14 cellular contexts compared by ENCODE assay signal in genomic region chr4:55175779-55176231, GRCh38. TPM values are rescaled to one million over a fixed set of nuclear protein-coding genes. Genes with fewer than 3 reads are reported as not detected.
DNase-seq lines count a peak whose midpoint lies in the region; ATAC-seq and TF ChIP-seq lines count a peak whose summit lies in the region.
"Had no signal": no experiment of that assay in that cellular context is flagged by ENCODE, and none has a peak within 500 bp of the region (broad histone marks: within the 10 kb centered on the region; RNA-seq: fewer than 3 reads in every experiment).

No MANE protein-coding gene starts in this region.

- H3K27ac Mint-ChIP-seq in endothelial cell (ENCODE audit: unreplicated experiment) (peak overlapping the region; percentile 100), nephron (peak overlapping the region in 2 of 3 experiments; percentile 2 to 14)
- no peak overlapping the region for H3K27ac Mint-ChIP-seq in activated naive CD4-positive, alpha-beta T cell treated with anti-CD3 and anti-CD28 coated beads, Interleukin-2, amount 50 U/mL, for 72 hours
- H3K27ac Mint-ChIP-seq: IgD-negative memory B cell had no signal

- ATAC-seq in PC-3 = peak; percentile 73
- ATAC-seq in activated naive CD4-positive, alpha-beta T cell treated with anti-CD3 and anti-CD28 coated beads, Interleukin-2, amount 50 U/mL, for 72 hours = no peak
- no peak for ATAC-seq in HG02642 (IDR thresholded peaks at IDR 0.05; ENCODE audit: poor library complexity, unreplicated experiment)

- TF ChIP-seq CTCF in PC-3 (conservative IDR thresholded peaks at IDR 0.05; ENCODE audit: low read depth, low read length) (no peak), endothelial cell (IDR thresholded peaks at IDR 0.05; ENCODE audit: unreplicated experiment) (no peak), nephron (IDR thresholded peaks at IDR 0.05; ENCODE audit: unreplicated experiment in 3 of 3) (no peak), coronary artery (IDR thresholded peaks at IDR 0.05) (no peak)

- H3K4me3 ChIP-seq in PC-3 (ENCODE audit: low read length) = peak overlapping the region; percentile 57
- no peak overlapping the region for H3K4me3 ChIP-seq in coronary artery

- CTCF ChIA-PET in PC-3 (lab: Charles Lee) = interaction anchor here (0.6 kb wide), 1 partner anchor 1601 kb away, joined by 3 read pairs; no protein-coding TSS in a partner anchor

- no peaks in the 10 kb centered on the region for H3K9me3 Mint-ChIP-seq in endothelial cell (ENCODE audit: unreplicated experiment)
- peaks cover 3% of the 10 kb centered on the region for H3K9me3 Mint-ChIP-seq in nephron
- H3K9me3 Mint-ChIP-seq in activated naive CD4-positive, alpha-beta T cell treated with anti-CD3 and anti-CD28 coated beads, Interleukin-2, amount 50 U/mL, for 72 hours = no peaks in the 10 kb centered on the region

- H2AFZ ChIP-seq in PC-3 (ENCODE audit: low read length) = peak overlapping the region; percentile 69

- DNase-seq in ELR (ENCODE audit: low read depth) (peak; percentile 90), PC-3 (peak; percentile 94), endothelial cell (ENCODE audit: low spot score) (peak; percentile 45), coronary artery (ENCODE audit: low spot score) (no peak)
- no peak for DNase-seq in activated naive CD4-positive, alpha-beta T cell treated with anti-CD3 and anti-CD28 coated beads, Interleukin-2, amount 50 U/mL, for 72 hours (ENCODE audit: low spot score in 2 of 2)
- no peak for DNase-seq in activated CD8-positive, alpha-beta memory T cell treated with anti-CD3 and anti-CD28 coated beads, Interleukin-2, amount 50 U/mL, for 48 hours
- DNase-seq: activated effector memory CD4-positive, alpha-beta T cell treated with anti-CD3 and anti-CD28 coated beads, Interleukin-2, amount 50 U/mL, for 16 hours; Caco-2; NCI-H2081 treated with DMSO at 0.1 percent for 48 hours; stimulated activated CD4-positive, alpha-beta T cell treated with anti-CD3 and anti-CD28 coated beads, Interleukin-2, amount 100 ng/mL, for 24 hours had no signal

- no peaks in the 10 kb centered on the region for H3K27me3 ChIP-seq in PC-3 (ENCODE audit: low read length)
- H3K27me3 ChIP-seq: neutrophil had no signal

- H3K27ac ChIP-seq in PC-3 (ENCODE audit: low read length) (peak overlapping the region; percentile 87), coronary artery (no peak overlapping the region)
- H3K27ac ChIP-seq: neutrophil had no signal

- H3K4me1 ChIP-seq in PC-3 (ENCODE audit: insufficient read depth, low read length) = peaks cover 54% of the 10 kb centered on the region

- H3F3A ChIP-seq in PC-3 (ENCODE audit: low read length, unreplicated experiment) = peaks cover 16% of the 10 kb centered on the region

- no peaks in the 10 kb centered on the region for H4K20me1 ChIP-seq in PC-3 (ENCODE audit: low read length)

- peak overlapping the region; percentile 76 for H3K4me2 ChIP-seq in PC-3 (ENCODE audit: low read length)

- peak overlapping the region; percentile 56 for H3K4me3 Mint-ChIP-seq in endothelial cell (ENCODE audit: unreplicated experiment)
- H3K4me3 Mint-ChIP-seq in nephron = peak overlapping the region in 2 of 3 experiments; percentile 1 to 23
- H3K4me3 Mint-ChIP-seq: IgD-negative memory B cell had no signal

- no peaks in the 10 kb centered on the region for H3K9me2 ChIP-seq in PC-3 (replicated peaks; ENCODE audit: low read length)

- peaks cover 10% of the 10 kb centered on the region for H3K79me2 ChIP-seq in PC-3 (ENCODE audit: low read length)

- no peaks in the 10 kb centered on the region for H3K9me3 ChIP-seq in PC-3 (ENCODE audit: low read length)
- H3K9me3 ChIP-seq: Caco-2, neutrophil had no signal

- H3K36me3 Mint-ChIP-seq in endothelial cell (ENCODE audit: low read depth, unreplicated experiment) = no peaks in the 10 kb centered on the region
- H3K36me3 Mint-ChIP-seq in nephron (ENCODE audit: low read depth) = no peaks in the 10 kb centered on the region
- no peaks in the 10 kb centered on the region for H3K36me3 Mint-ChIP-seq in activated naive CD4-positive, alpha-beta T cell treated with anti-CD3 and anti-CD28 coated beads, Interleukin-2, amount 50 U/mL, for 72 hours
- H3K36me3 Mint-ChIP-seq: IgD-negative memory B cell had no signal

- POLR2A ChIA-PET in PC-3 (lab: Charles Lee; ENCODE audit: unreplicated experiment) = interaction anchor here (0.6 to 1.0 kb wide), 3 partner anchors 9 to 1262 kb away, joined by 3 to 15 read pairs (median 4); no protein-coding TSS in a partner anchor

- H3K4me1 Mint-ChIP-seq in endothelial cell (ENCODE audit: unreplicated experiment) (peaks cover 69% of the 10 kb centered on the region), nephron (peaks cover 23% of the 10 kb centered on the region)
- H3K4me1 Mint-ChIP-seq: IgD-negative memory B cell had no signal

- H3K9ac ChIP-seq in PC-3 (ENCODE audit: low read length) = peak overlapping the region; percentile 24

- no peaks in the 10 kb centered on the region for H3K36me3 ChIP-seq in PC-3 (ENCODE audit: low read depth, low read length)
- H3K36me3 ChIP-seq: neutrophil had no signal

- intact Hi-C loops in PC-3 (cut with micrococcal nuclease) = no loop called here

- BruUV-seq in PC-3 (replicated peaks; lab: Mats Ljungman, UMichigan) = no TSS peak

- H3K27me3 Mint-ChIP-seq in endothelial cell (ENCODE audit: unreplicated experiment) (peaks cover 12% of the 10 kb centered on the region), nephron (ENCODE audit: low read depth) (peaks cover 4% of the 10 kb centered on the region)

RNA-seq across cellular contexts. Expression of gene KDR, which starts 50.4 kb away (rescaled TPM):
- total RNA-seq in PC-3 (2014; rRNA removed) (0.63 and 0.66 TPM in 2 replicates), endothelial cell (ENCODE audit: unreplicated experiment) (924 TPM)
- not detected for total RNA-seq in activated naive CD4-positive, alpha-beta T cell treated with anti-CD3 and anti-CD28 coated beads, Interleukin-2, amount 50 U/mL, for 72 hours
- total RNA-seq: Caco-2 had no signal

Comparison
In these comparisons a context has a peak if more than half of its experiments do, and no peak if none do; other contexts are left out.
1. DNase-seq: peak in ELR (single experiment), PC-3 (single experiment) and endothelial cell (single experiment); none in coronary artery (single experiment), activated naive CD4-positive, alpha-beta T cell treated with anti-CD3 and anti-CD28 coated beads, Interleukin-2, amount 50 U/mL, for 72 hours (0 of 2) and activated CD8-positive, alpha-beta memory T cell treated with anti-CD3 and anti-CD28 coated beads, Interleukin-2, amount 50 U/mL, for 48 hours (single experiment).
2. H3K27ac Mint-ChIP-seq: peak in endothelial cell (single experiment) and nephron (2 of 3); none in activated naive CD4-positive, alpha-beta T cell treated with anti-CD3 and anti-CD28 coated beads, Interleukin-2, amount 50 U/mL, for 72 hours (0 of 2).
3. RNA of gene KDR, which starts 50.4 kb away (total RNA-seq): 924 TPM in endothelial cell (single experiment); 0.63 to 0.66 TPM in PC-3 and not detected in activated naive CD4-positive, alpha-beta T cell treated with anti-CD3 and anti-CD28 coated beads, Interleukin-2, amount 50 U/mL, for 72 hours; every median in the first group is over 100 times any median in the second.